Comparison of ENCODE assay signal across 9 cellular contexts in the genomic region with DNA sequence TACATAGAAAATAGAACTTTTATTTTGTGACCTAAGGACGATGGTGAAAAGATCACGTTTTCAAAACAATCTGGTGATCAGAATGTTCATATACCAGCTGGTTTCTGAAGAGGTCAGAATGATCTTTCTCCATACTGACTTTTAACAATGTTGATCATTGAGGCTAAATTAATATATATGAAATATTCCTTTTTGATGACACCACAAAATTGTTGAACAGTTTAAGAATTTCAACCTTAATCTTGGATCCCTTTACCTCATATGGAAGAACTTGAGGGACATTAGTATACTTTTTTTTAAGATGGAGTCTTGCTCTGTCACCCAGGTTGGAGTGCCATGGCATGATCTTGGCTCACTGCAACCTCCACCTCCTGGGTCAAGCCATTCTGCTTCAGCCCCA. TPM values are rescaled to one million over a fixed set of nuclear protein-coding genes. Genes with fewer than 3 reads are reported as not detected.
"Had no signal": no experiment of that assay in that cellular context is flagged by ENCODE, and none has a peak within 500 bp of the region (broad histone marks: within the 10 kb centered on the region; RNA-seq: fewer than 3 reads in every experiment).

No MANE protein-coding gene starts in this region.

- H3K9me3 Mint-ChIP-seq: HFFc6, IgD-negative memory B cell had no signal

- H3K36me3 ChIP-seq: HAP-1 had no signal

- H3K27ac Mint-ChIP-seq: HFFc6, IgD-negative memory B cell had no signal

- DNase-seq: GM23248, GOT3, H7, HFFc6, KG1 had no signal

- H2AFZ ChIP-seq: GM23248 had no signal

- H3K4me3 Mint-ChIP-seq: HFFc6, IgD-negative memory B cell had no signal

- H3K9me3 ChIP-seq: HAP-1 had no signal

- H3K27ac ChIP-seq: GM23248, HL-60 had no signal

- H3K4me1 ChIP-seq: HAP-1 had no signal

- H3K4me3 ChIP-seq: GM23248, HAP-1 had no signal

- ATAC-seq: HCT116 had no signal

- H3K4me1 Mint-ChIP-seq: IgD-negative memory B cell had no signal

- H3K9ac ChIP-seq: GM23248 had no signal

RNA-seq across cellular contexts. Expression of gene REP15, which starts 2.8 kb away (rescaled TPM):
- polyA plus RNA-seq: IgD-negative memory B cell had no signal
